8 cellular contexts compared by ENCODE assay signal in genomic region chr20:47487175-47487917, GRCh38. TPM values are rescaled to one million over a fixed set of nuclear protein-coding genes. Genes with fewer than 3 reads are reported as not detected.
A peak's percentile ranks its signal among the peaks of the same experiment; 100 is the strongest.
DNase-seq lines count a peak whose midpoint lies in the region; ATAC-seq and TF ChIP-seq lines count a peak whose summit lies in the region.

No MANE protein-coding gene starts in this region.

- CTCF ChIA-PET in HEK293T (lab: Yijun Ruan, JAX) = no interaction called here

- POLR2A ChIA-PET in HEK293T (lab: Yijun Ruan, JAX) = interaction anchor here (1.2 to 1.3 kb wide), 2 partner anchors 14 to 16 kb away, joined by 4 read pairs; partner anchors contain the start of gene NCOA3

- TF ChIP-seq CTCF in Peyer's patch (IDR thresholded peaks at IDR 0.05) = no peak

- H3K27me3 ChIP-seq in Peyer's patch = no peaks in the 10 kb centered on the region

- peaks cover 58% of the 10 kb centered on the region for H3K4me1 Mint-ChIP-seq in activated naive CD8-positive, alpha-beta T cell (ENCODE audit: low read depth)

- no peaks in the 10 kb centered on the region for H3K27me3 Mint-ChIP-seq in activated naive CD8-positive, alpha-beta T cell

- no peaks in the 10 kb centered on the region for H3K9me3 Mint-ChIP-seq in activated naive CD8-positive, alpha-beta T cell (ENCODE audit: low read depth)

- no peaks in the 10 kb centered on the region for H3K36me3 Mint-ChIP-seq in activated naive CD8-positive, alpha-beta T cell

- H3K4me3 ChIP-seq in Peyer's patch (no peak overlapping the region), skin epidermis (no peak overlapping the region)

- H3K36me3 ChIP-seq in Peyer's patch = no peaks in the 10 kb centered on the region

- DNase-seq in Peyer's patch (peak in 2 of 3 donors; percentile 59 to 70), SKM-1 (lab: John Stamatoyannopoulos, UW; ENCODE audit: unreplicated experiment) (no peak), HEK293T (ENCODE audit: extremely low spot score) (no peak), NCI-H1105 (lab: John Stamatoyannopoulos, UW) (no peak)

- H3K4me3 Mint-ChIP-seq in activated naive CD8-positive, alpha-beta T cell = peak overlapping the region; percentile 69

- H3K9me3 ChIP-seq in Peyer's patch = no peaks in the 10 kb centered on the region

- H3K27ac ChIP-seq in Peyer's patch (peak overlapping the region; percentile 5 to 75 (median 48)), skin epidermis (peak overlapping the region in 13 of 21 experiments; percentile 16 to 66 (median 37))

- ATAC-seq in GM18858 (IDR thresholded peaks at IDR 0.05; ENCODE audit: unreplicated experiment) (peak; percentile 63), HG02870 (IDR thresholded peaks at IDR 0.05; ENCODE audit: unreplicated experiment) (peak; percentile 75)

- peaks cover 0 to 10% (median under 1%) of the 10 kb centered on the region in 4 donors for H3K4me1 ChIP-seq in Peyer's patch

- TF ChIP-seq POLR2A in Peyer's patch (IDR thresholded peaks at IDR 0.05) = no peak

- peak overlapping the region; percentile 100 for H3K27ac Mint-ChIP-seq in activated naive CD8-positive, alpha-beta T cell

TF ChIP-seq in HEK293T, 16 proteins besides CTCF, POLR2A, EP300 and RAD21:
- TF ChIP-seq PKNOX1 (IDR thresholded peaks at IDR 0.05) (no peak), TARDBP (IDR thresholded peaks at IDR 0.05) (no peak), SP1 (IDR thresholded peaks at IDR 0.05) (no peak), FOXM1 (IDR thresholded peaks at IDR 0.05; ENCODE audit: borderline replicate concordance) (no peak), HDGF (IDR thresholded peaks at IDR 0.05; ENCODE audit: borderline replicate concordance) (no peak), ARNT (IDR thresholded peaks at IDR 0.05) (no peak), BHLHE40 (IDR thresholded peaks at IDR 0.05; ENCODE audit: borderline replicate concordance) (no peak), ELF4 (IDR thresholded peaks at IDR 0.05) (no peak), SUZ12 (IDR thresholded peaks at IDR 0.05) (no peak), FOXK2 (IDR thresholded peaks at IDR 0.05) (no peak), ZNF384 (IDR thresholded peaks at IDR 0.05) (no peak), CTBP1 (IDR thresholded peaks at IDR 0.05; ENCODE audit: borderline replicate concordance) (no peak), FOXA1 (IDR thresholded peaks at IDR 0.05) (no peak), LEF1 (IDR thresholded peaks at IDR 0.05; ENCODE audit: borderline replicate concordance) (no peak), L3MBTL2 (conservative IDR thresholded peaks at IDR 0.05) (no peak)

RNA-seq across cellular contexts. Expression of gene NCOA3, which starts 14.3 kb away (rescaled TPM):
- 10 to 100 TPM; 17.9 to 99.9 (median 26.6) TPM for total RNA-seq in Peyer's patch

Comparison
In these comparisons a context has a peak if more than half of its experiments do, and no peak if none do; other contexts are left out.
1. DNase-seq: peak in Peyer's patch (2 of 3); none in SKM-1 (single experiment), HEK293T (single experiment) and NCI-H1105 (single experiment).